8 cellular contexts compared by ENCODE assay signal in genomic region chr20:25042531-25043498, GRCh38. TPM values are rescaled to one million over a fixed set of nuclear protein-coding genes. Genes with fewer than 3 reads are reported as not detected.
DNase-seq lines count a peak whose midpoint lies in the region; ATAC-seq, FAIRE-seq and TF ChIP-seq lines count a peak whose summit lies in the region.

No MANE protein-coding gene starts in this region.

- H3K27me3 ChIP-seq in GM06990 (replicated peaks; ENCODE audit: control insufficient read depth, insufficient read depth, low read length): no peaks in the 10 kb centered on the region
- no peaks in the 10 kb centered on the region for H3K27me3 ChIP-seq in right cardiac atrium (ENCODE audit: control insufficient read depth, insufficient read depth)
- H3K27me3 ChIP-seq in testis: no peaks in the 10 kb centered on the region

- peaks cover 50% of the 10 kb centered on the region for H3K4me1 ChIP-seq in right cardiac atrium (ENCODE audit: control insufficient read depth, insufficient read depth, low read length)
- H3K4me1 ChIP-seq in testis: peaks cover 70% of the 10 kb centered on the region

- 45% methylated on average over 14 of the region's 14 CpGs for WGBS in right cardiac atrium
- WGBS in testis, 2 donors: 68 to 87% methylated on average over 6 to 14 of the region's 14 CpGs

- peak; percentile 91 for ATAC-seq in GM21390 (IDR thresholded peaks at IDR 0.05; ENCODE audit: unreplicated experiment)
- ATAC-seq in HG03565 (IDR thresholded peaks at IDR 0.05; ENCODE audit: unreplicated experiment): peak; percentile 90
- peak; percentile 17 to 49 for ATAC-seq in right cardiac atrium

- H3K9me3 ChIP-seq in right cardiac atrium (ENCODE audit: control insufficient read depth, low read length): no peaks in the 10 kb centered on the region
- no peaks in the 10 kb centered on the region for H3K9me3 ChIP-seq in testis

- no peak for TF ChIP-seq POLR2A in testis (IDR thresholded peaks at IDR 0.05)

- H3K9me3 Mint-ChIP-seq in osteocyte (ENCODE audit: unreplicated experiment): no peaks in the 10 kb centered on the region

- FAIRE-seq in HTR-8/SVneo (lab: Jason Lieb, UNC): no peak

- peaks cover 4% of the 10 kb centered on the region for H3K36me3 ChIP-seq in GM06990 (ENCODE audit: control insufficient read depth, insufficient read depth, low read length)
- H3K36me3 ChIP-seq in testis (ENCODE audit: low read depth, missing control alignments): no peaks in the 10 kb centered on the region

- DNase-seq in GM06990 (ENCODE audit: extremely low read depth, insufficient read length) (peak; percentile 76), right cardiac atrium (peak; percentile 66 to 88 (median 86)), testis (peak; percentile 42), HTR-8/SVneo (ENCODE audit: insufficient read length, low spot score) (no peak), osteocyte (ENCODE audit: extremely low spot score, unreplicated experiment) (no peak)
- DNase-seq in activated CD8-positive, alpha-beta memory T cell treated with anti-CD3 and anti-CD28 coated beads, Interleukin-2, amount 50 U/mL, for 4 hours: peak; percentile 23

- no peak for TF ChIP-seq CTCF in GM06990 (IDR thresholded peaks at IDR 0.05; ENCODE audit: insufficient read depth, low read length, poor library complexity, severe bottlenecking)
- no peak for TF ChIP-seq CTCF in testis (IDR thresholded peaks at IDR 0.05)
- TF ChIP-seq CTCF in osteocyte (IDR thresholded peaks at IDR 0.05): no peak

- peaks cover 21% of the 10 kb centered on the region for H3K4me1 Mint-ChIP-seq in osteocyte (ENCODE audit: unreplicated experiment)

- H3K27ac ChIP-seq in right cardiac atrium (ENCODE audit: low read length): peak overlapping the region; percentile 78
- H3K27ac ChIP-seq in testis: peak overlapping the region; percentile 19 to 69

- intact Hi-C loops in right cardiac atrium (cut with DNase I) (no loop called here), testis (cut with DNase I; ENCODE audit: low total_unique reads) (no loop called here)

- H3K36me3 Mint-ChIP-seq in osteocyte (ENCODE audit: unreplicated experiment): no peaks in the 10 kb centered on the region

- H3K27ac Mint-ChIP-seq in osteocyte (ENCODE audit: unreplicated experiment): no peak overlapping the region

- peaks cover under 1% of the 10 kb centered on the region for H3K27me3 Mint-ChIP-seq in osteocyte (ENCODE audit: unreplicated experiment)

- H3K4me3 Mint-ChIP-seq in osteocyte (ENCODE audit: unreplicated experiment): no peak overlapping the region

- H3K4me3 ChIP-seq in GM06990 (replicated peaks; ENCODE audit: low read depth, low read length): no peak overlapping the region
- no peak overlapping the region for H3K4me3 ChIP-seq in right cardiac atrium (ENCODE audit: low read length)
- H3K4me3 ChIP-seq in testis: no peak overlapping the region

RNA-seq across cellular contexts. Expression of gene ACSS1, which starts 15.1 kb away (rescaled TPM):
- total RNA-seq in right cardiac atrium (10 to 100 TPM; 14.8 to 61.8 (median 40.7) TPM), testis (100 to 1,000 TPM; 162 to 184 TPM), osteocyte (7.6 and 8.2 TPM in 2 replicates)
- polyA plus RNA-seq in right cardiac atrium (29.3 TPM), testis (ENCODE audit: insufficient read depth, low read depth, low replicate concordance) (61.5 TPM)

RNA-seq across cellular contexts. Expression of gene VSX1, which starts 39.1 kb away (rescaled TPM):
- total RNA-seq in right cardiac atrium (under 1 TPM in 1 of 4 donors, not detected in 3; 0.44 TPM), testis (under 1 TPM; 0.16 to 0.37 TPM), osteocyte (not detected in 2 replicates)
- polyA plus RNA-seq in right cardiac atrium (0.27 TPM), testis (ENCODE audit: insufficient read depth, low read depth, low replicate concordance) (0.38 TPM)

RNA-seq across cellular contexts. Expression of gene APMAP, which starts 50.3 kb away (rescaled TPM):
- total RNA-seq in right cardiac atrium: 10 to 100 TPM; 32.8 to 35.1 (median 34.8) TPM
- polyA plus RNA-seq in right cardiac atrium: 28.0 TPM
- 100 to 1,000 TPM in 1 of 2 donors, 10 to 100 TPM in 1; 92.3 to 105 TPM for total RNA-seq in testis
- polyA plus RNA-seq in testis (ENCODE audit: insufficient read depth, low read depth, low replicate concordance): 135 TPM
- 76.3 and 80.0 TPM in 2 replicates for total RNA-seq in osteocyte

Comparison
In these comparisons a context has a peak if more than half of its experiments do, and no peak if none do; other contexts are left out.
1. DNase-seq: peak in GM06990 (single experiment), activated CD8-positive, alpha-beta memory T cell treated with anti-CD3 and anti-CD28 coated beads, Interleukin-2, amount 50 U/mL, for 4 hours (single experiment), right cardiac atrium (3 of 3) and testis (single experiment); none in HTR-8/SVneo (single experiment) and osteocyte (single experiment).
2. ATAC-seq: peak in every context shown above with its lines; median percentile 91 in GM21390; 90 in HG03565; 33 in right cardiac atrium.